ENCODE assay signal across 8 cellular contexts in genomic region chrX:133670394-133670793, GRCh38.
DNase-seq lines count a peak whose midpoint lies in the region; ATAC-seq and TF ChIP-seq lines count a peak whose summit lies in the region.

No MANE protein-coding gene starts in this region.

- TF ChIP-seq CTCF in DND-41 (IDR thresholded peaks at IDR 0.05; ENCODE audit: borderline replicate concordance, extremely low read depth, low read length, poor library complexity, severe bottlenecking) (peak; percentile 80), WI38 (IDR thresholded peaks at IDR 0.05; ENCODE audit: low read depth, low read length) (peak; percentile 37; the same call in 1 of the 2 replicates)

- H3K4me3 ChIP-seq in DND-41 (ENCODE audit: low read depth in 1 of 2, low read length in 2 of 2) (no peak overlapping the region), Karpas-422 (ENCODE audit: low read length) (no peak overlapping the region), WI38 (ENCODE audit: low read depth, low read length) (no peak overlapping the region)

- ATAC-seq in DND-41 (ENCODE audit: insufficient read depth, low read depth) (peak; percentile 58), GM18519 (IDR thresholded peaks at IDR 0.05; ENCODE audit: low FRiP score, unreplicated experiment) (no peak)

- H3K9me3 ChIP-seq in DND-41 (ENCODE audit: insufficient read depth, low read length, severe bottlenecking) (no peaks in the 10 kb centered on the region), Karpas-422 (ENCODE audit: low read length) (no peaks in the 10 kb centered on the region)

- H3K9me2 ChIP-seq in Karpas-422 (replicated peaks; ENCODE audit: insufficient read depth, low read length) = no peaks in the 10 kb centered on the region

- H3K4me1 ChIP-seq in DND-41 (ENCODE audit: insufficient read depth, low read length) (peaks cover 35% of the 10 kb centered on the region), Karpas-422 (ENCODE audit: low read length) (no peaks in the 10 kb centered on the region)

- H2AFZ ChIP-seq in DND-41 (ENCODE audit: low read depth, low read length) = no peak overlapping the region
- H2AFZ ChIP-seq in Karpas-422 (ENCODE audit: low read length) = no peak overlapping the region

- H4K20me1 ChIP-seq in DND-41 (ENCODE audit: insufficient read depth, low read length) (no peaks in the 10 kb centered on the region), Karpas-422 (ENCODE audit: insufficient read depth, low read depth, low read length) (no peaks in the 10 kb centered on the region)

- no peaks in the 10 kb centered on the region for H3K27me3 ChIP-seq in DND-41 (ENCODE audit: insufficient read depth, low read length, poor library complexity)
- no peaks in the 10 kb centered on the region for H3K27me3 ChIP-seq in Karpas-422 (ENCODE audit: low read length)

- H3K4me2 ChIP-seq in DND-41 (ENCODE audit: insufficient read depth, low read length) (no peak overlapping the region), Karpas-422 (ENCODE audit: low read depth, low read length, poor library complexity, severe bottlenecking) (no peak overlapping the region)

- H3K79me2 ChIP-seq in DND-41 (ENCODE audit: insufficient read depth, low read length) (no peaks in the 10 kb centered on the region), Karpas-422 (ENCODE audit: low read length) (no peaks in the 10 kb centered on the region)

- no peak for DNase-seq in DND-41
- DNase-seq in Karpas-422 = peak; percentile 74
- DNase-seq in hepatic stellate cell (ENCODE audit: low spot score) = peak; percentile 31
- peak; percentile 18 for DNase-seq in stromal cell of bone marrow (ENCODE audit: low read depth)
- DNase-seq in activated CD8-positive, alpha-beta memory T cell treated with anti-CD3 and anti-CD28 coated beads, Interleukin-2, amount 50 U/mL, for 48 hours = no peak
- DNase-seq in COR-L47 (lab: John Stamatoyannopoulos, UW) = no peak

- H3K9ac ChIP-seq in DND-41 (ENCODE audit: low read depth, low read length) (no peak overlapping the region), Karpas-422 (ENCODE audit: low read length) (no peak overlapping the region)

- H3K27ac ChIP-seq in DND-41 (ENCODE audit: low read length) (peak overlapping the region; percentile 22; the same call in 1 of the 2 replicates), Karpas-422 (ENCODE audit: low read length) (no peak overlapping the region)

- H3K36me3 ChIP-seq in DND-41 (ENCODE audit: insufficient read depth, low read length) (no peaks in the 10 kb centered on the region), Karpas-422 (ENCODE audit: insufficient read depth, low read length) (no peaks in the 10 kb centered on the region)

Comparison
In these comparisons a context has a peak if more than half of its experiments do, and no peak if none do; other contexts are left out.
1. DNase-seq: peak in Karpas-422 (single experiment), hepatic stellate cell (single experiment) and stromal cell of bone marrow (single experiment); none in DND-41 (single experiment), activated CD8-positive, alpha-beta memory T cell treated with anti-CD3 and anti-CD28 coated beads, Interleukin-2, amount 50 U/mL, for 48 hours (single experiment) and COR-L47 (single experiment).